15 cellular contexts compared by ENCODE assay signal in genomic region chr9:78620764-78621163, GRCh38.
DNase-seq lines count a peak whose midpoint lies in the region; ATAC-seq and TF ChIP-seq lines count a peak whose summit lies in the region.
"Had no signal": no experiment of that assay in that cellular context is flagged by ENCODE, and none has a peak within 500 bp of the region (broad histone marks: within the 10 kb centered on the region; RNA-seq: fewer than 3 reads in every experiment).

No MANE protein-coding gene starts in this region.

- ATAC-seq in GM18511 (IDR thresholded peaks at IDR 0.05; ENCODE audit: unreplicated experiment) (no peak), GM19452 (IDR thresholded peaks at IDR 0.05; ENCODE audit: unreplicated experiment) (no peak), natural killer cell (no peak)

- no peaks in the 10 kb centered on the region for H3K4me1 Mint-ChIP-seq in natural killer cell
- H3K4me1 Mint-ChIP-seq: CD4-positive, CD25-positive, alpha-beta regulatory T cell had no signal

- no peaks in the 10 kb centered on the region for H3K27me3 Mint-ChIP-seq in natural killer cell (ENCODE audit: low read depth in 2 of 2)
- H3K27me3 Mint-ChIP-seq: CD4-positive, CD25-positive, alpha-beta regulatory T cell had no signal

- TF ChIP-seq CTCF in choroid plexus epithelial cell (conservative IDR thresholded peaks at IDR 0.05; ENCODE audit: low read depth, low read length) (no peak), natural killer cell (IDR thresholded peaks at IDR 0.05) (no peak)

- no peak overlapping the region for H3K4me3 ChIP-seq in choroid plexus epithelial cell (ENCODE audit: low read depth, low read length)
- H3K4me3 ChIP-seq: prostate gland, SK-N-MC had no signal

- H3K4me3 Mint-ChIP-seq in natural killer cell, result no peak overlapping the region
- H3K4me3 Mint-ChIP-seq: CD4-positive, CD25-positive, alpha-beta regulatory T cell had no signal

- H3K9me3 Mint-ChIP-seq in natural killer cell, result no peaks in the 10 kb centered on the region

- DNase-seq in Daoy (ENCODE audit: low read depth) (peak; percentile 76), NCI-H460 (ENCODE audit: extremely low read depth, low read depth) (peak; percentile 2), choroid plexus epithelial cell (ENCODE audit: low read depth) (peak; percentile 43), non-pigmented ciliary epithelial cell (ENCODE audit: low read depth) (peak; percentile 30), DMS 273 treated with DMSO at 0.1 percent for 48 hours (lab: John Stamatoyannopoulos, UW) (no peak), natural killer cell (no peak)
- DNase-seq: activated CD8-positive, alpha-beta memory T cell treated with anti-CD3 and anti-CD28 coated beads, Interleukin-2, amount 50 U/mL, for 4 hours; activated naive CD4-positive, alpha-beta T cell treated with anti-CD3 and anti-CD28 coated beads, Interleukin-2, amount 50 U/mL, for 16 hours; CD4-positive, CD25-positive, alpha-beta regulatory T cell; erythroblast; stimulated activated CD4-positive, alpha-beta T cell treated with anti-CD3 and anti-CD28 coated beads, Interleukin-2, amount 100 ng/mL, for 24 hours had no signal

- no peaks in the 10 kb centered on the region for H3K36me3 Mint-ChIP-seq in natural killer cell
- H3K36me3 Mint-ChIP-seq: CD4-positive, CD25-positive, alpha-beta regulatory T cell had no signal

- intact Hi-C loops in natural killer cell (cut with micrococcal nuclease), result no loop called here

- no peak overlapping the region for H3K27ac Mint-ChIP-seq in natural killer cell
- H3K27ac Mint-ChIP-seq: CD4-positive, CD25-positive, alpha-beta regulatory T cell had no signal

Comparison
In these comparisons a context has a peak if more than half of its experiments do, and no peak if none do; other contexts are left out.
1. DNase-seq: peak in Daoy (single experiment), NCI-H460 (single experiment), choroid plexus epithelial cell (single experiment) and non-pigmented ciliary epithelial cell (single experiment); none in DMS 273 treated with DMSO at 0.1 percent for 48 hours (single experiment) and natural killer cell (single experiment).